Comparison of ENCODE assay signal across 1 cellular context in the genomic region with DNA sequence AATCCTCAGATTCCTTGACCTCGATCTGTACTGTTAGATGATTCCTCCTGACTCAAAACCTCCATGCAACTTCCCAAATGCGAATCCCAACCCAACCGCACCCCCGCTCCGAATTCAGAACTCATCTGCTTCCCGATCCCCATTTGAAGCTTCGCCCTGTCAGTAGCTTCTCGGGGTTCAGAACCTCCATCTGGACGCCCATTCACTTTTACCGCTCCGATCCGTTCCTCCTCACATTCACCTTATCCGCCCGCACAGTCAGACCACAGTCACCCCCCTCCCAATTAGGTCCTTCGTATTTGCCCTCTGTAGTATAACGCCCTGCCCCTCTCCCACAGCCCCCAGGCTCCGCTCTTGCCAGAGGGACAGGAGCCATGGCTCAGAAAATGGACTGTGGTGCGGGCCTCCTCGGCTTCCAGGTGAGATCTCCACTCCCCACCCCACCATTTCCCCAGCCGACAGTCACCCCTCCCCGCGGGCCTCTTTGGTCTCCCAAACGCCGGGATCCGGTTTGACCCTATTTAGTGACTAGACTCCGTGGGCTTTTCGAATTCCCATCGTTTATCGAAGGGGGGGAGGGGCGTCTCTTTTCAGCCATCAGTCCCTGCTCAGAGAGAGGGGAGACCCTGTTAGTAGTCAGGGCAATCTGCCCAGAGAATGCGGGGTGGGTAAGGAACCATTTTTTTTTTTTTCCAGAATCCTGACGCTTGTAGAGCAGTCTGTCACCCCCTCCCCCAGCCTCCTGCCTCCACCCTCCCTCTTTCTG.
TF ChIP-seq lines count a peak whose summit lies in the region.

No MANE protein-coding gene starts in this region.

TF ChIP-seq in GM23338, 12 proteins besides CTCF, POLR2A, EP300 and RAD21 (continued from another document):
- TF ChIP-seq, protein P1, sequence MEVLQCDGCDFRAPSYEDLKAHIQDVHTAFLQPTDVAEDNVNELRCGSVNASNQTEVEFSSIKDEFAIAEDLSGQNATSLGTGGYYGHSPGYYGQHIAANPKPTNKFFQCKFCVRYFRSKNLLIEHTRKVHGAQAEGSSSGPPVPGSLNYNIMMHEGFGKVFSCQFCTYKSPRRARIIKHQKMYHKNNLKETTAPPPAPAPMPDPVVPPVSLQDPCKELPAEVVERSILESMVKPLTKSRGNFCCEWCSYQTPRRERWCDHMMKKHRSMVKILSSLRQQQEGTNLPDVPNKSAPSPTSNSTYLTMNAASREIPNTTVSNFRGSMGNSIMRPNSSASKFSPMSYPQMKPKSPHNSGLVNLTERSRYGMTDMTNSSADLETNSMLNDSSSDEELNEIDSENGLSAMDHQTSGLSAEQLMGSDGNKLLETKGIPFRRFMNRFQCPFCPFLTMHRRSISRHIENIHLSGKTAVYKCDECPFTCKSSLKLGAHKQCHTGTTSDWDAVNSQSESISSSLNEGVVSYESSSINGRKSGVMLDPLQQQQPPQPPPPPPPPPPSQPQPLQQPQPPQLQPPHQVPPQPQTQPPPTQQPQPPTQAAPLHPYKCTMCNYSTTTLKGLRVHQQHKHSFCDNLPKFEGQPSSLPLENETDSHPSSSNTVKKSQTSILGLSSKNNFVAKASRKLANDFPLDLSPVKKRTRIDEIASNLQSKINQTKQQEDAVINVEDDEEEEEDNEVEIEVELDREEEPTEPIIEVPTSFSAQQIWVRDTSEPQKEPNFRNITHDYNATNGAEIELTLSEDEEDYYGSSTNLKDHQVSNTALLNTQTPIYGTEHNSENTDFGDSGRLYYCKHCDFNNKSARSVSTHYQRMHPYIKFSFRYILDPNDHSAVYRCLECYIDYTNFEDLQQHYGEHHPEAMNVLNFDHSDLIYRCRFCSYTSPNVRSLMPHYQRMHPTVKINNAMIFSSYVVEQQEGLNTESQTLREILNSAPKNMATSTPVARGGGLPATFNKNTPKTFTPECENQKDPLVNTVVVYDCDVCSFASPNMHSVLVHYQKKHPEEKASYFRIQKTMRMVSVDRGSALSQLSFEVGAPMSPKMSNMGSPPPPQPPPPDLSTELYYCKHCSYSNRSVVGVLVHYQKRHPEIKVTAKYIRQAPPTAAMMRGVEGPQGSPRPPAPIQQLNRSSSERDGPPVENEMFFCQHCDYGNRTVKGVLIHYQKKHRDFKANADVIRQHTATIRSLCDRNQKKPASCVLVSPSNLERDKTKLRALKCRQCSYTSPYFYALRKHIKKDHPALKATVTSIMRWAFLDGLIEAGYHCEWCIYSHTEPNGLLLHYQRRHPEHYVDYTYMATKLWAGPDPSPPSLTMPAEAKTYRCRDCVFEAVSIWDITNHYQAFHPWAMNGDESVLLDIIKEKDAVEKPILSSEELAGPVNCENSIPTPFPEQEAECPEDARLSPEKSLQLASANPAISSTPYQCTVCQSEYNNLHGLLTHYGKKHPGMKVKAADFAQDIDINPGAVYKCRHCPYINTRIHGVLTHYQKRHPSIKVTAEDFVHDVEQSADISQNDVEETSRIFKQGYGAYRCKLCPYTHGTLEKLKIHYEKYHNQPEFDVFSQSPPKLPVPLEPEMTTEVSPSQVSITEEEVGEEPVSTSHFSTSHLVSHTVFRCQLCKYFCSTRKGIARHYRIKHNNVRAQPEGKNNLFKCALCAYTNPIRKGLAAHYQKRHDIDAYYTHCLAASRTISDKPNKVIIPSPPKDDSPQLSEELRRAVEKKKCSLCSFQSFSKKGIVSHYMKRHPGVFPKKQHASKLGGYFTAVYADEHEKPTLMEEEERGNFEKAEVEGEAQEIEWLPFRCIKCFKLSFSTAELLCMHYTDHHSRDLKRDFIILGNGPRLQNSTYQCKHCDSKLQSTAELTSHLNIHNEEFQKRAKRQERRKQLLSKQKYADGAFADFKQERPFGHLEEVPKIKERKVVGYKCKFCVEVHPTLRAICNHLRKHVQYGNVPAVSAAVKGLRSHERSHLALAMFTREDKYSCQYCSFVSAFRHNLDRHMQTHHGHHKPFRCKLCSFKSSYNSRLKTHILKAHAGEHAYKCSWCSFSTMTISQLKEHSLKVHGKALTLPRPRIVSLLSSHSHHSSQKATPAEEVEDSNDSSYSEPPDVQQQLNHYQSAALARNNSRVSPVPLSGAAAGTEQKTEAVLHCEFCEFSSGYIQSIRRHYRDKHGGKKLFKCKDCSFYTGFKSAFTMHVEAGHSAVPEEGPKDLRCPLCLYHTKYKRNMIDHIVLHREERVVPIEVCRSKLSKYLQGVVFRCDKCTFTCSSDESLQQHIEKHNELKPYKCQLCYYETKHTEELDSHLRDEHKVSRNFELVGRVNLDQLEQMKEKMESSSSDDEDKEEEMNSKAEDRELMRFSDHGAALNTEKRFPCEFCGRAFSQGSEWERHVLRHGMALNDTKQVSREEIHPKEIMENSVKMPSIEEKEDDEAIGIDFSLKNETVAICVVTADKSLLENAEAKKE (CRISPR knock-in tag; IDR thresholded peaks at IDR 0.05) = no peak
- TF ChIP-seq POLR2AphosphoS5 (IDR thresholded peaks at IDR 0.05; ENCODE audit: low read depth) (no peak), CREB1 (CRISPR knock-in tag; IDR thresholded peaks at IDR 0.05; ENCODE audit: low read depth) (no peak), EZH2 (IDR thresholded peaks at IDR 0.05; ENCODE audit: low read depth, unreplicated experiment) (no peak), JUNB (IDR thresholded peaks at IDR 0.05; ENCODE audit: unreplicated experiment) (no peak)
- TF ChIP-seq, protein P2, sequence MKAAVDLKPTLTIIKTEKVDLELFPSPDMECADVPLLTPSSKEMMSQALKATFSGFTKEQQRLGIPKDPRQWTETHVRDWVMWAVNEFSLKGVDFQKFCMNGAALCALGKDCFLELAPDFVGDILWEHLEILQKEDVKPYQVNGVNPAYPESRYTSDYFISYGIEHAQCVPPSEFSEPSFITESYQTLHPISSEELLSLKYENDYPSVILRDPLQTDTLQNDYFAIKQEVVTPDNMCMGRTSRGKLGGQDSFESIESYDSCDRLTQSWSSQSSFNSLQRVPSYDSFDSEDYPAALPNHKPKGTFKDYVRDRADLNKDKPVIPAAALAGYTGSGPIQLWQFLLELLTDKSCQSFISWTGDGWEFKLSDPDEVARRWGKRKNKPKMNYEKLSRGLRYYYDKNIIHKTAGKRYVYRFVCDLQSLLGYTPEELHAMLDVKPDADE (IDR thresholded peaks at IDR 0.05) = no peak
- TF ChIP-seq, protein P3, sequence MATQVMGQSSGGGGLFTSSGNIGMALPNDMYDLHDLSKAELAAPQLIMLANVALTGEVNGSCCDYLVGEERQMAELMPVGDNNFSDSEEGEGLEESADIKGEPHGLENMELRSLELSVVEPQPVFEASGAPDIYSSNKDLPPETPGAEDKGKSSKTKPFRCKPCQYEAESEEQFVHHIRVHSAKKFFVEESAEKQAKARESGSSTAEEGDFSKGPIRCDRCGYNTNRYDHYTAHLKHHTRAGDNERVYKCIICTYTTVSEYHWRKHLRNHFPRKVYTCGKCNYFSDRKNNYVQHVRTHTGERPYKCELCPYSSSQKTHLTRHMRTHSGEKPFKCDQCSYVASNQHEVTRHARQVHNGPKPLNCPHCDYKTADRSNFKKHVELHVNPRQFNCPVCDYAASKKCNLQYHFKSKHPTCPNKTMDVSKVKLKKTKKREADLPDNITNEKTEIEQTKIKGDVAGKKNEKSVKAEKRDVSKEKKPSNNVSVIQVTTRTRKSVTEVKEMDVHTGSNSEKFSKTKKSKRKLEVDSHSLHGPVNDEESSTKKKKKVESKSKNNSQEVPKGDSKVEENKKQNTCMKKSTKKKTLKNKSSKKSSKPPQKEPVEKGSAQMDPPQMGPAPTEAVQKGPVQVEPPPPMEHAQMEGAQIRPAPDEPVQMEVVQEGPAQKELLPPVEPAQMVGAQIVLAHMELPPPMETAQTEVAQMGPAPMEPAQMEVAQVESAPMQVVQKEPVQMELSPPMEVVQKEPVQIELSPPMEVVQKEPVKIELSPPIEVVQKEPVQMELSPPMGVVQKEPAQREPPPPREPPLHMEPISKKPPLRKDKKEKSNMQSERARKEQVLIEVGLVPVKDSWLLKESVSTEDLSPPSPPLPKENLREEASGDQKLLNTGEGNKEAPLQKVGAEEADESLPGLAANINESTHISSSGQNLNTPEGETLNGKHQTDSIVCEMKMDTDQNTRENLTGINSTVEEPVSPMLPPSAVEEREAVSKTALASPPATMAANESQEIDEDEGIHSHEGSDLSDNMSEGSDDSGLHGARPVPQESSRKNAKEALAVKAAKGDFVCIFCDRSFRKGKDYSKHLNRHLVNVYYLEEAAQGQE (IDR thresholded peaks at IDR 0.05; ENCODE audit: unreplicated experiment) = no peak
